27 cellular contexts compared by ENCODE assay signal in genomic region chr20:62552613-62553012, GRCh38.
DNase-seq lines count a peak whose midpoint lies in the region; ATAC-seq and TF ChIP-seq lines count a peak whose summit lies in the region.
"Had no signal": no experiment of that assay in that cellular context is flagged by ENCODE, and none has a peak within 500 bp of the region (broad histone marks: within the 10 kb centered on the region; RNA-seq: fewer than 3 reads in every experiment).

No MANE protein-coding gene starts in this region.

- no peak overlapping the region for H2AK5ac ChIP-seq in neuronal stem cell (ENCODE audit: low read depth, low read length)

- CTCF ChIA-PET in CD4-positive, alpha-beta memory T cell (lab: Charles Lee; ENCODE audit: partially characterized antibody): no interaction called here
- CTCF ChIA-PET in HEK293 (lab: Yijun Ruan, JAX): interaction anchor here (0.6 kb wide), 1 partner anchor 172 kb away, joined by 3 read pairs; no protein-coding TSS in a partner anchor

- H3K4ac ChIP-seq in neuronal stem cell (ENCODE audit: low read length): no peak overlapping the region

- H3K4me1 ChIP-seq in CD4-positive, alpha-beta memory T cell (ENCODE audit: insufficient read depth, low read length): peaks cover 4% of the 10 kb centered on the region
- H3K4me1 ChIP-seq in HEK293 (ENCODE audit: control insufficient read depth, insufficient read depth, low read length) (no peaks in the 10 kb centered on the region), neuronal stem cell (ENCODE audit: control insufficient read depth in 2 of 2, insufficient read depth in 1 of 2, low read depth in 1 of 2, low read length in 2 of 2) (peaks cover 7 to 9% of the 10 kb centered on the region in 2 donors)
- H3K4me1 ChIP-seq: parathyroid adenoma had no signal

- no peaks in the 10 kb centered on the region for H3K27me3 ChIP-seq in CD4-positive, alpha-beta memory T cell (ENCODE audit: insufficient read depth, low read length)
- H3K27me3 ChIP-seq in neuronal stem cell (ENCODE audit: control insufficient read depth in 3 of 3, insufficient read depth in 3 of 3, low read depth in 1 of 3, low read length in 3 of 3): peaks cover 8 to 99% (median 23%) of the 10 kb centered on the region in 3 experiments

- POLR2A ChIA-PET in CD4-positive, alpha-beta memory T cell (lab: Charles Lee; ENCODE audit: partially characterized antibody): no interaction called here
- POLR2A ChIA-PET in HEK293 (lab: Yijun Ruan, JAX): no interaction called here

- no peak overlapping the region for H2AFZ ChIP-seq in neuronal stem cell (ENCODE audit: low read length)
- H2AFZ ChIP-seq: parathyroid adenoma had no signal

- peak overlapping the region in 2 of 7 donors; percentile 2 to 46 for H3K27ac Mint-ChIP-seq in CD4-positive, alpha-beta memory T cell
- H3K27ac Mint-ChIP-seq in glutamatergic neuron (ENCODE audit: unreplicated experiment): peak overlapping the region; percentile 53
- H3K27ac Mint-ChIP-seq: activated CD8-positive, alpha-beta T cell treated with anti-CD3 and anti-CD28 coated beads, Interleukin-2, amount 10 ng/mL, durations not matched to agents 7 days and 5 days; stimulated activated memory B cell treated with anti-CD40 and anti-IgM and Interleukin-4, amounts not matched to agents 10 μg/mL and 1 μg/mL and 100 μg/mL, for 72 hours had no signal

- intact Hi-C loops in CD4-positive, alpha-beta memory T cell (cut with micrococcal nuclease): no loop called here

- TF ChIP-seq CTCF in HEK293 (tag by site-specific recombination; IDR thresholded peaks at IDR 0.05): no peak
- no peak for TF ChIP-seq CTCF in glutamatergic neuron (IDR thresholded peaks at IDR 0.05; ENCODE audit: partially characterized antibody, unreplicated experiment)

- H2BK15ac ChIP-seq in neuronal stem cell (ENCODE audit: low read length): peak overlapping the region; percentile 77

- H3K4me1 Mint-ChIP-seq in CD4-positive, alpha-beta memory T cell: peaks cover 1 to 16% (median 4%) of the 10 kb centered on the region in 4 donors
- peaks cover 12% of the 10 kb centered on the region for H3K4me1 Mint-ChIP-seq in glutamatergic neuron (ENCODE audit: low read depth, unreplicated experiment)

- DNase-seq in CD4-positive, alpha-beta memory T cell: no peak
- DNase-seq in glutamatergic neuron (no peak), neuronal stem cell (ENCODE audit: low spot score) (no peak), NCI-H446 treated with DMSO at 0.1 percent for 48 hours (lab: John Stamatoyannopoulos, UW) (no peak)
- no peak for DNase-seq in activated CD8-positive, alpha-beta memory T cell treated with anti-CD3 and anti-CD28 coated beads for 24 hours
- DNase-seq: activated CD4-positive, alpha-beta T cell treated with anti-CD3 and anti-CD28 coated beads for 1 hour; activated CD8-positive, alpha-beta T cell treated with anti-CD3 and anti-CD28 coated beads, Interleukin-2, amount 10 ng/mL, durations not matched to agents 7 days and 5 days; activated gamma-delta T cell treated with Interleukin-2 at 50 U/mL for 16 hours; activated T-cell treated with anti-CD3 and anti-CD28 coated beads, Interleukin-2, amount 50 U/mL, for 1 hour; amniotic stem cell; DMS53; GF-D8; islet precursor cell; MM.1S; NCI-H1436 treated with DMSO at 0.1 percent for 48 hours; NCI-H2171; NCI-H526; SHP77; stimulated activated CD4-positive, alpha-beta T cell treated with anti-CD3 and anti-CD28 coated beads, Interleukin-1b, Interleukin-23, amount 100 ng/mL, for 48 hours; SW 1271 had no signal

- no peak overlapping the region for H3K14ac ChIP-seq in neuronal stem cell (ENCODE audit: low read length)

- H4K8ac ChIP-seq in neuronal stem cell (ENCODE audit: low read depth, low read length): no peak overlapping the region

- no peak overlapping the region for H4K91ac ChIP-seq in neuronal stem cell (ENCODE audit: low read depth, low read length, poor library complexity)

- H3K9me3 ChIP-seq in CD4-positive, alpha-beta memory T cell (ENCODE audit: control insufficient read depth in 1 of 2, low read length in 2 of 2): no peaks in the 10 kb centered on the region
- H3K9me3 ChIP-seq in HEK293 (ENCODE audit: control insufficient read depth, insufficient read depth, low read depth, low read length) (no peaks in the 10 kb centered on the region), neuronal stem cell (replicated peaks in 1 of 2; ENCODE audit: control insufficient read depth in 2 of 2, insufficient read depth in 1 of 2, low read depth in 1 of 2, low read length in 2 of 2) (no peaks in the 10 kb centered on the region)
- H3K9me3 ChIP-seq: thoracic aorta had no signal

- H3K4me2 ChIP-seq in neuronal stem cell (ENCODE audit: insufficient read depth, low read length, poor library complexity, severe bottlenecking): no peak overlapping the region

- no CpG with 5 or more reads among the region's 14 CpGs for WGBS in neuronal stem cell (ENCODE audit: extremely low coverage in 2 of 2, insufficient read length in 2 of 2, insufficient replicate concordance in 1 of 2), 2 donors

- peaks cover 18 to 31% of the 10 kb centered on the region in 2 donors for H3K27me3 Mint-ChIP-seq in CD4-positive, alpha-beta memory T cell
- peaks cover 6% of the 10 kb centered on the region for H3K27me3 Mint-ChIP-seq in glutamatergic neuron (ENCODE audit: unreplicated experiment)

- peaks cover 0 to 5% (median 0%) of the 10 kb centered on the region in 8 donors for H3K9me3 Mint-ChIP-seq in CD4-positive, alpha-beta memory T cell
- no peaks in the 10 kb centered on the region for H3K9me3 Mint-ChIP-seq in glutamatergic neuron (ENCODE audit: unreplicated experiment)
- H3K9me3 Mint-ChIP-seq: stimulated activated memory B cell treated with anti-CD40 and anti-IgM and Interleukin-4, amounts not matched to agents 10 μg/mL and 1 μg/mL and 100 μg/mL, for 72 hours had no signal

- no peak overlapping the region for H3K4me3 ChIP-seq in CD4-positive, alpha-beta memory T cell (ENCODE audit: low read length in 2 of 2)
- H3K4me3 ChIP-seq in HEK293 (ENCODE audit: low read depth, low read length) (no peak overlapping the region), neuronal stem cell (ENCODE audit: low read length in 2 of 2) (no peak overlapping the region)
- H3K4me3 ChIP-seq: lung, skin epidermis, thoracic aorta had no signal

- peak overlapping the region in 6 of 8 donors; percentile 28 to 73 (median 50) for H3K4me3 Mint-ChIP-seq in CD4-positive, alpha-beta memory T cell
- H3K4me3 Mint-ChIP-seq in glutamatergic neuron (ENCODE audit: unreplicated experiment): peak overlapping the region; percentile 31
- H3K4me3 Mint-ChIP-seq: activated CD8-positive, alpha-beta T cell treated with anti-CD3 and anti-CD28 coated beads, Interleukin-2, amount 10 ng/mL, durations not matched to agents 7 days and 5 days had no signal

- peak overlapping the region; percentile 12 for H3K9ac ChIP-seq in neuronal stem cell (ENCODE audit: low read depth, low read length, poor library complexity)
- H3K9ac ChIP-seq: parathyroid adenoma had no signal

- no peak overlapping the region for H2BK12ac ChIP-seq in neuronal stem cell (ENCODE audit: low read length)

- H3K27ac ChIP-seq in CD4-positive, alpha-beta memory T cell (ENCODE audit: low read depth, low read length): no peak overlapping the region
- H3K27ac ChIP-seq in HEK293 (ENCODE audit: extremely low read depth, low read depth, low read length): no peak overlapping the region
- no peak overlapping the region for H3K27ac ChIP-seq in neuronal stem cell (replicated peaks; ENCODE audit: low read length)
- H3K27ac ChIP-seq: parathyroid adenoma, skin epidermis, thoracic aorta had no signal

- H3K23ac ChIP-seq in neuronal stem cell (ENCODE audit: low read depth, low read length, poor library complexity): peak overlapping the region; percentile 45

- peak overlapping the region; percentile 7 for H3K18ac ChIP-seq in neuronal stem cell (ENCODE audit: low read length)

- H3K79me1 ChIP-seq in neuronal stem cell (ENCODE audit: low read depth, low read length): peaks cover 2% of the 10 kb centered on the region

- H2BK5ac ChIP-seq in neuronal stem cell (ENCODE audit: low read length): no peak overlapping the region

- ATAC-seq in GM21528 (IDR thresholded peaks at IDR 0.05; ENCODE audit: low FRiP score, unreplicated experiment): no peak
- ATAC-seq: activated CD8-positive, alpha-beta T cell treated with anti-CD3 and anti-CD28 coated beads, Interleukin-2, amount 10 ng/mL, durations not matched to agents 7 days and 5 days; stimulated activated memory B cell treated with anti-CD40 and anti-IgM and Interleukin-4, amounts not matched to agents 10 μg/mL and 1 μg/mL and 100 μg/mL, for 72 hours had no signal

- no peak overlapping the region for H2BK120ac ChIP-seq in neuronal stem cell (ENCODE audit: low read depth, low read length)

- no peaks in the 10 kb centered on the region for H3K36me3 ChIP-seq in CD4-positive, alpha-beta memory T cell (ENCODE audit: insufficient read depth, low read length)
- no peaks in the 10 kb centered on the region for H3K36me3 ChIP-seq in HEK293 (ENCODE audit: control insufficient read depth in 2 of 2, insufficient read depth in 1 of 2, low read length in 2 of 2)
- H3K36me3 ChIP-seq in neuronal stem cell (replicated peaks in 1 of 2; ENCODE audit: control insufficient read depth in 2 of 2, insufficient read depth in 2 of 2, low read length in 2 of 2): no peaks in the 10 kb centered on the region
- H3K36me3 ChIP-seq: thoracic aorta had no signal

- no peaks in the 10 kb centered on the region for H3K36me3 Mint-ChIP-seq in CD4-positive, alpha-beta memory T cell
- H3K36me3 Mint-ChIP-seq in glutamatergic neuron (ENCODE audit: unreplicated experiment): no peaks in the 10 kb centered on the region
- H3K36me3 Mint-ChIP-seq: stimulated activated memory B cell treated with anti-CD40 and anti-IgM and Interleukin-4, amounts not matched to agents 10 μg/mL and 1 μg/mL and 100 μg/mL, for 72 hours had no signal

TF ChIP-seq in HEK293, 187 proteins besides CTCF, POLR2A, EP300 and RAD21 (continues in another document):
- TF ChIP-seq ZNF18 (tag by site-specific recombination; IDR thresholded peaks at IDR 0.05) (no peak), GLIS2 (tag by site-specific recombination; IDR thresholded peaks at IDR 0.05) (peak; percentile 49; the same call in 1 of the 2 replicates)
